ENCODE assay signal across 29 cellular contexts in the genomic region with DNA sequence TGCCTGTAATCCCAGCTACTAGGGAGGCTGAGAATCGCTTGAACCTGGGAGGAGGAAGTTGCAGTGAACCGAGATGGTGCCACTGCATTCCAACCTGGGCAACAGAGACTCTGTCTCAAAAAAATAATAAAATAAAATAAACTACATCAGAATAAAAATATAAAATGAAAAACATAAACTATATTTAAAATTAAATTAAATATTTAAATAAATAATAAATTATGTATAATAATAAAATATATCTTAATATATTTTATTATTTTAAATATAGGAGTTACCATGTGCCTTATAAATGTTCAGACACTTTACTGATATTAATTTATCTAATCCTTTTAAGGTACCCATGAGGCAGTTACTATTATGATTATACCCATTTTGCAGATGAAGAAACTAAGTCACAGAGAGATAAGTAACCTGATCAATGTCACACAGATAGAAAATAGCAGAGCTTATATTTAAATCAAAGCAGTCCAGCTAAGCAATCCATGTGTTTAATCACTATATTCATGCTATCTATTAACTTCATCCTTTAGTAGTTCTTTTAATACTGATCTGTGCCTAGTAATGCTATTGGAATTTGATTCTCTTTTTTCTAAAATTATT. TPM values are rescaled to one million over a fixed set of nuclear protein-coding genes. Genes with fewer than 3 reads are reported as not detected.
"Had no signal": no experiment of that assay in that cellular context is flagged by ENCODE, and none has a peak within 500 bp of the region (broad histone marks: within the 10 kb centered on the region; RNA-seq: fewer than 3 reads in every experiment).

No MANE protein-coding gene starts in this region.

- H3K4me1 Mint-ChIP-seq: activated CD4-positive, alpha-beta T cell treated with anti-CD3 and anti-CD28 coated beads, Interleukin-2, amount 10 ng/mL, durations not matched to agents 24 days and 14 days; T-cell had no signal

- H3K4me3 ChIP-seq: adrenal gland, body of pancreas, breast epithelium, SJSA1 had no signal

- H3K27ac ChIP-seq: adrenal gland, body of pancreas, breast epithelium, SJSA1, WERI-Rb-1 had no signal

- ATAC-seq: activated CD8-positive, alpha-beta T cell treated with anti-CD3 and anti-CD28 coated beads, Interleukin-2, amount 10 ng/mL, durations not matched to agents 7 days and 5 days; activated naive CD4-positive, alpha-beta T cell treated with anti-CD3 and anti-CD28 coated beads, Interleukin-2, amount 50 U/mL, for 72 hours; body of pancreas; Panc1; T-cell; T-helper 17 cell had no signal

- H3K9ac ChIP-seq: SK-N-SH had no signal

- H3K9me3 ChIP-seq: adrenal gland, body of pancreas, breast epithelium, SJSA1 had no signal

- H3K9me2 ChIP-seq: SK-N-SH had no signal

- DNase-seq: activated CD4-positive, alpha-beta T cell treated with anti-CD3 and anti-CD28 coated beads, Interleukin-2, amount 50 U/mL, for 48 hours; activated CD8-positive, alpha-beta T cell treated with anti-CD3 and anti-CD28 coated beads, Interleukin-2, amount 10 ng/mL, durations not matched to agents 7 days and 5 days; activated gamma-delta T cell; activated naive CD4-positive, alpha-beta T cell treated with Interleukin-2 at 50 U/mL for 16 hours; activated T-cell treated with anti-CD3 and anti-CD28 coated beads, Interleukin-2, amount 50 U/mL, for 24 hours; adrenal gland; body of pancreas; cerebellar nuclear complex; NCI-H1092 treated with DMSO at 0.1 percent for 48 hours; NCI-H1417; NCI-H146; NCI-H187; NCI-H2081; NCI-H2171 treated with DMSO at 0.1 percent for 48 hours; NCI-H2227 treated with DMSO at 0.1 percent for 48 hours; NCI-H446 treated with DMSO at 0.1 percent for 48 hours; RPMI8226; SHP77 treated with DMSO at 0.1 percent for 48 hours; SK-N-SH; T-cell; T-helper 17 cell; WERI-Rb-1 had no signal

- H3K4me1 ChIP-seq: adrenal gland, body of pancreas, breast epithelium, SJSA1 had no signal

- H3K27me3 ChIP-seq: adrenal gland, body of pancreas, breast epithelium, SJSA1 had no signal

- H3K36me3 ChIP-seq: adrenal gland, breast epithelium, SJSA1, WERI-Rb-1 had no signal

- H3K9me3 Mint-ChIP-seq: activated CD4-positive, alpha-beta T cell treated with anti-CD3 and anti-CD28 coated beads, Interleukin-2, amount 10 ng/mL, durations not matched to agents 24 days and 14 days; activated T-cell treated with anti-CD3 and anti-CD28 coated beads, Interleukin-2, amount 50 U/mL, for 24 hours; activated T-helper 2 cell treated with anti-CD3 and anti-CD28 coated beads, Interferon-gamma antibody, Interleukin-2, Interleukin-4, amounts not matched to agents 10 μg/mL and 5 μg/mL and 100 μg/mL, durations not matched to agents 14 hours and 24 hours and 36 hours had no signal

- H3K27ac Mint-ChIP-seq: activated CD4-positive, alpha-beta T cell treated with anti-CD3 and anti-CD28 coated beads, Interleukin-2, amount 10 ng/mL, durations not matched to agents 24 days and 14 days; activated CD8-positive, alpha-beta T cell treated with anti-CD3 and anti-CD28 coated beads, Interleukin-2, amount 10 ng/mL, durations not matched to agents 7 days and 5 days; activated naive CD4-positive, alpha-beta T cell treated with anti-CD3 and anti-CD28 coated beads, Interleukin-2, amount 50 U/mL, for 72 hours; activated T-cell treated with anti-CD3 and anti-CD28 coated beads, Interleukin-2, amount 50 U/mL, for 24 hours; activated T-helper 2 cell treated with anti-CD3 and anti-CD28 coated beads, Interferon-gamma antibody, Interleukin-2, Interleukin-4, amounts not matched to agents 10 μg/mL and 5 μg/mL and 100 μg/mL, durations not matched to agents 14 hours and 24 hours and 36 hours; T-cell; T-helper 17 cell had no signal

- H3K36me3 Mint-ChIP-seq: activated naive CD4-positive, alpha-beta T cell treated with anti-CD3 and anti-CD28 coated beads, Interleukin-2, amount 50 U/mL, for 72 hours; T-cell had no signal

- H3K4me2 ChIP-seq: SK-N-SH had no signal

- FAIRE-seq: astrocyte had no signal

- H3K4me3 Mint-ChIP-seq: activated CD4-positive, alpha-beta T cell treated with anti-CD3 and anti-CD28 coated beads, Interleukin-2, amount 10 ng/mL, durations not matched to agents 24 days and 14 days; activated CD8-positive, alpha-beta T cell treated with anti-CD3 and anti-CD28 coated beads, Interleukin-2, amount 10 ng/mL, durations not matched to agents 7 days and 5 days; activated T-cell treated with anti-CD3 and anti-CD28 coated beads, Interleukin-2, amount 50 U/mL, for 24 hours; T-cell; T-helper 17 cell had no signal

RNA-seq across cellular contexts. Expression of gene MET, which starts 30.3 kb away (rescaled TPM):
- total RNA-seq: activated CD8-positive, alpha-beta T cell treated with anti-CD3 and anti-CD28 coated beads, Interleukin-2, amount 10 ng/mL, durations not matched to agents 7 days and 5 days had no signal
